Comparison of ENCODE assay signal across 28 cellular contexts in genomic region chr10:62926407-62926806, GRCh38.
"Had no signal": no experiment of that assay in that cellular context is flagged by ENCODE, and none has a peak within 500 bp of the region (broad histone marks: within the 10 kb centered on the region; RNA-seq: fewer than 3 reads in every experiment).

No MANE protein-coding gene starts in this region.

- H3K27me3 Mint-ChIP-seq: progenitor cell of endocrine pancreas had no signal

- H3K4me1 ChIP-seq: parathyroid adenoma, psoas muscle, thyroid gland, upper lobe of left lung, vagina had no signal

- H3K36me3 ChIP-seq: neural progenitor cell, ovary, stomach, thoracic aorta, thyroid gland, tibial nerve, upper lobe of left lung, vagina had no signal

- FAIRE-seq: urothelium cell line had no signal

- H3K36me3 Mint-ChIP-seq: natural killer cell; neural progenitor cell; stimulated activated effector memory CD8-positive, alpha-beta T cell treated with anti-CD3 and anti-CD28 coated beads, Interleukin-12 subunit alpha, Interleukin-12 subunit beta, amount 100 ng/mL, for 72 hours had no signal

- H3K9me3 Mint-ChIP-seq: natural killer cell; stimulated activated effector memory CD8-positive, alpha-beta T cell treated with anti-CD3 and anti-CD28 coated beads, Interleukin-12 subunit alpha, Interleukin-12 subunit beta, amount 100 ng/mL, for 72 hours; stimulated activated naive B cell treated with anti-CD40 and anti-IgM and Interleukin-4, amounts not matched to agents 10 μg/mL and 1 μg/mL and 100 μg/mL, for 72 hours had no signal

- H3K9ac ChIP-seq: neural progenitor cell, parathyroid adenoma had no signal

- ATAC-seq: natural killer cell; psoas muscle; right cardiac atrium; sciatic nerve; stimulated activated effector memory CD8-positive, alpha-beta T cell treated with anti-CD3 and anti-CD28 coated beads, Interleukin-12 subunit alpha, Interleukin-12 subunit beta, amount 100 ng/mL, for 72 hours; stimulated activated naive B cell treated with anti-CD40 and anti-IgM and Interleukin-4, amounts not matched to agents 10 μg/mL and 1 μg/mL and 100 μg/mL, for 72 hours had no signal

- H3K4me3 Mint-ChIP-seq: natural killer cell; nephron; neural progenitor cell; stimulated activated effector memory CD8-positive, alpha-beta T cell treated with anti-CD3 and anti-CD28 coated beads, Interleukin-12 subunit alpha, Interleukin-12 subunit beta, amount 100 ng/mL, for 72 hours; stimulated activated naive B cell treated with anti-CD40 and anti-IgM and Interleukin-4, amounts not matched to agents 10 μg/mL and 1 μg/mL and 100 μg/mL, for 72 hours; stimulated activated naive CD8-positive, alpha-beta T cell treated with anti-CD3 and anti-CD28 coated beads, Interleukin-15, Interleukin-2, amounts not matched to agents 100 ng/mL and 50 ng/mL, for 24 hours had no signal

- H3K4me3 ChIP-seq: neural progenitor cell, ovary, psoas muscle, skin epidermis, stomach, thoracic aorta, thyroid gland, tibial nerve, upper lobe of left lung, vagina had no signal

- H3K27me3 ChIP-seq: neural progenitor cell, ovary, stomach, thyroid gland, tibial nerve, upper lobe of left lung, vagina had no signal

- H3K4me1 Mint-ChIP-seq: natural killer cell; nephron; stimulated activated effector memory CD8-positive, alpha-beta T cell treated with anti-CD3 and anti-CD28 coated beads, Interleukin-12 subunit alpha, Interleukin-12 subunit beta, amount 100 ng/mL, for 72 hours had no signal

- H3K27ac ChIP-seq: neural progenitor cell, ovary, parathyroid adenoma, psoas muscle, skin epidermis, stomach, thoracic aorta, thyroid gland, tibial nerve, upper lobe of left lung, vagina had no signal

- H3K27ac Mint-ChIP-seq: natural killer cell; nephron; neural progenitor cell; progenitor cell of endocrine pancreas; stimulated activated effector memory CD8-positive, alpha-beta T cell treated with anti-CD3 and anti-CD28 coated beads, Interleukin-12 subunit alpha, Interleukin-12 subunit beta, amount 100 ng/mL, for 72 hours; stimulated activated naive B cell treated with anti-CD40 and anti-IgM and Interleukin-4, amounts not matched to agents 10 μg/mL and 1 μg/mL and 100 μg/mL, for 72 hours; stimulated activated naive CD8-positive, alpha-beta T cell treated with anti-CD3 and anti-CD28 coated beads, Interleukin-15, Interleukin-2, amounts not matched to agents 100 ng/mL and 50 ng/mL, for 24 hours had no signal

- DNase-seq: natural killer cell; occipital lobe; ovary; posterior cingulate gyrus; psoas muscle; right cardiac atrium; stimulated activated CD4-positive, alpha-beta T cell treated with anti-CD3 and anti-CD28 coated beads, Interleukin-15, amount 100 ng/mL, for 24 hours; stimulated activated CD4-positive, alpha-beta T cell treated with anti-CD3 and anti-CD28 coated beads, Interleukin-2, amount 100 ng/mL, for 24 hours; stimulated activated CD4-positive, alpha-beta T cell treated with anti-CD3 and anti-CD28 coated beads, Interleukin-2, amount 100 ng/mL, for 48 hours; stimulated activated CD4-positive, alpha-beta T cell treated with anti-CD3 and anti-CD28 coated beads, Interleukin-4, amount 100 ng/mL, for 24 hours; stimulated activated naive B cell treated with anti-CD40 and anti-IgM and Interleukin-4, amounts not matched to agents 10 μg/mL and 1 μg/mL and 100 μg/mL, for 72 hours; stimulated activated naive CD4-positive, alpha-beta T cell treated with Interleukin-2 at 50 U/mL for 16 hours; stomach; thyroid gland; trophoblast cell; upper lobe of left lung had no signal

- H3K9me3 ChIP-seq: ovary, psoas muscle, stomach, thoracic aorta, thyroid gland, tibial nerve, upper lobe of left lung, vagina had no signal
